Comparison of ENCODE assay signal across 10 cellular contexts in the genomic region with DNA sequence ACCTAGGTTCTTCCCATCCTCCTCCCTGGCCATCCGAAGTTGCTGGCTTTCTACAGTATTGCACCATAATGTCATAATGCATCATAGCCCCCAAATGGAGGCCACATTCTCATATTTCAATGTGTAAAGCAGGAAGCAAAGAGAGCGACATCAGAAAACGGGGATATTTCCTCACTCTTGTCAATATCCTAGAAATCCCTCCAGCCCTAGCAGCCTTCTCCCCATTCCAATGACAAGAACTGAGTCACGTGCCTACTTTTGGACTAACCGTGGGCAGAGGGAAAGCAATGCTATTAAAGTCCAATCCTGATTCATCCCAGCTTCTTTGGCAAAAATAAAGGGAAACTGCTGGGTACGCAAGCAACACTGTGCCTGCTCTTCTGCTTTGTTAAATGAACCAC. TPM values are rescaled to one million over a fixed set of nuclear protein-coding genes. Genes with fewer than 3 reads are reported as not detected.
DNase-seq lines count a peak whose midpoint lies in the region; ATAC-seq lines count a peak whose summit lies in the region.
"Had no signal": no experiment of that assay in that cellular context is flagged by ENCODE, and none has a peak within 500 bp of the region (broad histone marks: within the 10 kb centered on the region; RNA-seq: fewer than 3 reads in every experiment).

No MANE protein-coding gene starts in this region.

- no peaks in the 10 kb centered on the region for H3K9me3 Mint-ChIP-seq in dendritic cell treated with granulocyte-macrophage colony-stimulating factor and Interleukin-4, amounts not matched to agents 40 ng/mL and 50 ng/mL, for 4 days
- H3K9me3 Mint-ChIP-seq in naive thymus-derived CD8-positive, alpha-beta T cell = no peaks in the 10 kb centered on the region
- H3K9me3 Mint-ChIP-seq: activated naive CD8-positive, alpha-beta T cell treated with anti-CD3 and anti-CD28 coated beads for 36 hours had no signal

- peaks cover 16% of the 10 kb centered on the region for H3K36me3 Mint-ChIP-seq in dendritic cell treated with granulocyte-macrophage colony-stimulating factor and Interleukin-4, amounts not matched to agents 40 ng/mL and 50 ng/mL, for 4 days (ENCODE audit: low read depth)
- H3K36me3 Mint-ChIP-seq in naive thymus-derived CD8-positive, alpha-beta T cell = no peaks in the 10 kb centered on the region
- H3K36me3 Mint-ChIP-seq: activated naive CD8-positive, alpha-beta T cell treated with anti-CD3 and anti-CD28 coated beads for 36 hours had no signal

- ATAC-seq in naive thymus-derived CD8-positive, alpha-beta T cell = no peak
- ATAC-seq in HG02759 (IDR thresholded peaks at IDR 0.05; ENCODE audit: unreplicated experiment) = no peak
- ATAC-seq: heart right ventricle had no signal

- peak; percentile 86 for DNase-seq in Ammon's horn (ENCODE audit: low spot score)
- DNase-seq in NCI-H446 treated with DMSO at 0.1 percent for 48 hours (lab: John Stamatoyannopoulos, UW) = peak; percentile 13
- DNase-seq in occipital lobe (lab: John Stamatoyannopoulos, UW) = peak; percentile 54
- no peak for DNase-seq in NCI-H345 (lab: John Stamatoyannopoulos, UW)
- no peak for DNase-seq in naive thymus-derived CD8-positive, alpha-beta T cell
- DNase-seq in activated CD4-positive, alpha-beta T cell treated with anti-CD3 and anti-CD28 coated beads for 1 hour = no peak
- DNase-seq: activated naive CD8-positive, alpha-beta T cell treated with anti-CD3 and anti-CD28 coated beads for 36 hours had no signal

- POLR2A ChIA-PET in naive thymus-derived CD8-positive, alpha-beta T cell (lab: Charles Lee) = no interaction called here

- H3K27ac Mint-ChIP-seq in dendritic cell treated with granulocyte-macrophage colony-stimulating factor and Interleukin-4, amounts not matched to agents 40 ng/mL and 50 ng/mL, for 4 days = peak overlapping the region; percentile 22
- no peak overlapping the region for H3K27ac Mint-ChIP-seq in naive thymus-derived CD8-positive, alpha-beta T cell
- H3K27ac Mint-ChIP-seq: activated naive CD8-positive, alpha-beta T cell treated with anti-CD3 and anti-CD28 coated beads for 36 hours had no signal

- no peaks in the 10 kb centered on the region for H3K27me3 Mint-ChIP-seq in dendritic cell treated with granulocyte-macrophage colony-stimulating factor and Interleukin-4, amounts not matched to agents 40 ng/mL and 50 ng/mL, for 4 days
- H3K27me3 Mint-ChIP-seq in naive thymus-derived CD8-positive, alpha-beta T cell = peaks cover 0 to 11% (median 6%) of the 10 kb centered on the region in 5 donors

- H3K4me1 Mint-ChIP-seq in dendritic cell treated with granulocyte-macrophage colony-stimulating factor and Interleukin-4, amounts not matched to agents 40 ng/mL and 50 ng/mL, for 4 days (ENCODE audit: low read depth) = peaks cover 35% of the 10 kb centered on the region
- peaks cover 6 to 15% (median 13%) of the 10 kb centered on the region in 4 donors for H3K4me1 Mint-ChIP-seq in naive thymus-derived CD8-positive, alpha-beta T cell

- intact Hi-C loops in dendritic cell treated with granulocyte-macrophage colony-stimulating factor and Interleukin-4, amounts not matched to agents 40 ng/mL and 50 ng/mL, for 4 days (cut with micrococcal nuclease) = loop anchor here (5.0 to 10.0 kb wide), 2 partner anchors 62 to 375 kb away; no protein-coding TSS in a partner anchor

- no peak overlapping the region for H3K4me3 Mint-ChIP-seq in dendritic cell treated with granulocyte-macrophage colony-stimulating factor and Interleukin-4, amounts not matched to agents 40 ng/mL and 50 ng/mL, for 4 days
- H3K4me3 Mint-ChIP-seq in naive thymus-derived CD8-positive, alpha-beta T cell = no peak overlapping the region
- H3K4me3 Mint-ChIP-seq: activated naive CD8-positive, alpha-beta T cell treated with anti-CD3 and anti-CD28 coated beads for 36 hours had no signal

RNA-seq across cellular contexts. Expression of a gene that starts 4.3 kb away (rescaled TPM):
- 397 TPM for total RNA-seq in occipital lobe
- total RNA-seq in naive thymus-derived CD8-positive, alpha-beta T cell = 10 to 100 TPM; 17.7 to 19.2 TPM
- 1 to 10 TPM; 1.8 to 3.5 (median 3.3) TPM for polyA plus RNA-seq in naive thymus-derived CD8-positive, alpha-beta T cell

Comparison
In these comparisons a context has a peak if more than half of its experiments do, and no peak if none do; other contexts are left out.
1. DNase-seq: peak in Ammon's horn (single experiment), NCI-H446 treated with DMSO at 0.1 percent for 48 hours (single experiment) and occipital lobe (single experiment); none in NCI-H345 (single experiment), naive thymus-derived CD8-positive, alpha-beta T cell (0 of 10) and activated CD4-positive, alpha-beta T cell treated with anti-CD3 and anti-CD28 coated beads for 1 hour (single experiment).
2. RNA of a gene that starts 4.3 kb away (total RNA-seq): 397 TPM in occipital lobe (single experiment); 17.7 to 19.2 TPM in naive thymus-derived CD8-positive, alpha-beta T cell; every median in the first group is over 10 times any median in the second.